In genomic region chr12:48968467-48968866, GRCh38 we compare ENCODE assay signal across 21 cellular contexts. TPM values are rescaled to one million over a fixed set of nuclear protein-coding genes. Genes with fewer than 3 reads are reported as not detected.
DNase-seq lines count a peak whose midpoint lies in the region; ATAC-seq, FAIRE-seq and TF ChIP-seq lines count a peak whose summit lies in the region.
"Had no signal": no experiment of that assay in that cellular context is flagged by ENCODE, and none has a peak within 500 bp of the region (broad histone marks: within the 10 kb centered on the region; RNA-seq: fewer than 3 reads in every experiment).

No MANE protein-coding gene starts in this region.

- in situ Hi-C loops in GM13976 (cut with MboI; ENCODE audit: low sequenced_read_pairs, unreplicated experiment) (no loop called here), GM12878 (cut with MboI) (no loop called here)

- no peak overlapping the region for H3K9ac ChIP-seq in GM12878 (ENCODE audit: control insufficient read depth, insufficient read depth, low read length)

- no TSS peak for BruUV-seq in GM12878 (replicated peaks; lab: Mats Ljungman, UMichigan)

- DNase-seq in GM13976 (ENCODE audit: low spot score), result peak; percentile 76
- no peak for DNase-seq in GM12878 (ENCODE audit: low read depth, low spot score)
- peak; percentile 36 for DNase-seq in osteoblast (ENCODE audit: insufficient read length, low spot score, missing footprints)
- no peak for DNase-seq in GDM1 (lab: John Stamatoyannopoulos, UW)
- no peak for DNase-seq in foreskin melanocyte
- DNase-seq in anterior cingulate cortex (lab: John Stamatoyannopoulos, UW), result no peak
- DNase-seq: ACHN; AML-193; DMS 273 treated with DMSO at 0.1 percent for 48 hours; EL; HCEC 1CT; KBM-7; NCI-H1417 treated with DMSO at 0.1 percent for 48 hours; NCI-H1930; NK-92 treated with Interleukin-12 subunit alpha and Interleukin-12 subunit beta, amount 100 ng/mL, for 24 hours; OCI-M1; RPMI8226; SW 1271 had no signal

- H3K27ac ChIP-seq in GM12878 (ENCODE audit: control insufficient read depth, insufficient read depth) (no peak overlapping the region), osteoblast (ENCODE audit: low read depth, low read length) (no peak overlapping the region)

- H3K79me2 ChIP-seq in GM12878 (ENCODE audit: control insufficient read depth, insufficient read depth, low read length), result no peaks in the 10 kb centered on the region
- no peaks in the 10 kb centered on the region for H3K79me2 ChIP-seq in osteoblast (ENCODE audit: insufficient read depth, low read length)

- POLR2A ChIA-PET in GM12878 (lab: Charles Lee), result interaction anchor here (0.9 to 7.4 kb wide), 6 partner anchors 9 to 43 kb away, joined by 3 to 86 read pairs (median 4); partner anchors contain the start of genes ARF3, FKBP11 and WNT1

- H3K27me3 ChIP-seq in GM12878 (replicated peaks in 1 of 2; ENCODE audit: control insufficient read depth in 2 of 2, insufficient read depth in 2 of 2, low read length in 1 of 2) (peaks cover 15 to 24% of the 10 kb centered on the region in 2 experiments), osteoblast (ENCODE audit: insufficient read depth, low read length) (peaks cover 42% of the 10 kb centered on the region)

- WGBS in GM12878 (ENCODE audit: insufficient coverage, insufficient replicate concordance, low lambda C conversion rate, missing lambda C conversion rate), result 3% methylated on average over 3 of the region's 3 CpGs

- H2AFZ ChIP-seq in GM12878 (ENCODE audit: control insufficient read depth, low read depth, low read length), result no peak overlapping the region
- H2AFZ ChIP-seq in osteoblast (ENCODE audit: low read length), result no peak overlapping the region

- 0 out of 4 replicates have a peak, but pooled peaks of 1 of the 2 experiments have one; percentile 8 for TF ChIP-seq EP300 in GM12878 (IDR thresholded peaks at IDR 0.05; ENCODE audit: borderline replicate concordance in 1 of 2, control insufficient read depth in 1 of 2, low read depth in 2 of 2, low read length in 2 of 2)

- intact Hi-C loops in GM12878 (cut with micrococcal nuclease; ENCODE audit: unreplicated experiment), result no loop called here

- SMC1A ChIA-PET in GM12878 (lab: Charles Lee; ENCODE audit: uncharacterized antibody, unreplicated experiment), result interaction anchor here (0.6 to 3.8 kb wide), 13 partner anchors 8 to 190 kb away, joined by 3 to 18 read pairs (median 5); partner anchors contain the start of genes ARF3, FKBP11, RND1 and WNT1

- H3K36me3 ChIP-seq in GM12878 (ENCODE audit: control insufficient read depth in 2 of 2, insufficient read depth in 2 of 2, low read length in 1 of 2) (no peaks in the 10 kb centered on the region), osteoblast (ENCODE audit: insufficient read depth, low read length) (no peaks in the 10 kb centered on the region)

- peaks cover 47% of the 10 kb centered on the region for H3K4me1 ChIP-seq in GM12878 (ENCODE audit: control insufficient read depth, insufficient read depth, low read length)
- peaks cover 25% of the 10 kb centered on the region for H3K4me1 ChIP-seq in osteoblast (ENCODE audit: insufficient read depth, low read length)

- no peak overlapping the region; the same call in 1 of the 2 replicates for H3K4me2 ChIP-seq in GM12878 (ENCODE audit: control insufficient read depth, insufficient read depth)
- no peak overlapping the region for H3K4me2 ChIP-seq in osteoblast (ENCODE audit: insufficient read depth, low read length)

- no peak for TF ChIP-seq POLR2A in GM12878 (IDR thresholded peaks at IDR 0.05; ENCODE audit: low read depth, low read length)

- ATAC-seq in HG02610 (IDR thresholded peaks at IDR 0.05; ENCODE audit: unreplicated experiment) (peak; percentile 42), GM12878 (peak; percentile 35)

- no peak for FAIRE-seq in GM12878 (lab: Jason Lieb, UNC)
- FAIRE-seq: GM18507 had no signal

- TF ChIP-seq CTCF in GM13976 (IDR thresholded peaks at IDR 0.05; ENCODE audit: borderline replicate concordance, control extremely low read depth, extremely low read depth, insufficient read depth, missing control alignments) (no peak), GM12878 (IDR thresholded peaks at IDR 0.05 in 2 of 3, conservative IDR thresholded peaks at IDR 0.05 in 1 of 3; ENCODE audit: control insufficient read depth in 2 of 3, extremely low read depth in 1 of 3, insufficient read depth in 1 of 3, low read depth in 3 of 3, low read length in 3 of 3) (no peak), osteoblast (IDR thresholded peaks at IDR 0.05; ENCODE audit: extremely low read depth, low read depth, low read length) (no peak)

- CTCF ChIA-PET in GM12878 (lab: Yijun Ruan, JAX), result interaction anchor here (0.5 to 7.1 kb wide), 21 partner anchors 8 to 247 kb away, joined by 3 to 65 read pairs (median 4); partner anchors contain the start of genes ARF3, FKBP11 and WNT1

- H3K4me3 ChIP-seq in GM12878 (no peak overlapping the region), osteoblast (ENCODE audit: insufficient read depth, low read length) (no peak overlapping the region)

- H3K9me3 ChIP-seq in GM12878 (replicated peaks; ENCODE audit: control insufficient read depth, insufficient read depth, low read length), result no peaks in the 10 kb centered on the region
- no peaks in the 10 kb centered on the region for H3K9me3 ChIP-seq in osteoblast (ENCODE audit: low read depth, low read length)

- no peaks in the 10 kb centered on the region for H4K20me1 ChIP-seq in GM12878 (ENCODE audit: control insufficient read depth, insufficient read depth)
- peaks cover 4% of the 10 kb centered on the region for H4K20me1 ChIP-seq in osteoblast (ENCODE audit: insufficient read depth, low read length)

- RAD21 ChIA-PET in GM12878 (lab: Charles Lee; ENCODE audit: unreplicated experiment), result interaction anchor here (0.7 to 4.3 kb wide), 10 partner anchors 9 to 116 kb away, joined by 3 to 35 read pairs (median 6); partner anchors contain the start of genes ARF3, DDX23, FKBP11 and WNT1

- no peak for TF ChIP-seq RAD21 in GM12878 (IDR thresholded peaks at IDR 0.05; ENCODE audit: insufficient read depth, low read depth, low read length)

RNA-seq across cellular contexts. Expression of gene WNT10B, which starts 3.1 kb away (rescaled TPM):
- 2.5 and 2.8 TPM in 2 replicates for total RNA-seq in GM12878 (2013; cell fraction: nucleolus; rRNA removed)
- total RNA-seq in GM12878 (2014; rRNA removed) (0.27 and 0.45 TPM in 2 replicates), GM12878 (2014; rRNA removed; fragmentation: Illumina TruSeq; extraction: Trizol) (0.27 and 0.37 TPM in 2 replicates), GM12878 (2021) (0.61 and 0.95 TPM in 2 replicates), osteoblast (0.29 and 0.36 TPM in 2 replicates)
- not detected for polyA plus RNA-seq in GM12878 (2011; ENCODE audit: low read depth)
- polyA plus RNA-seq in GM12878 (2011; rRNA removed) (1.1 and 1.5 TPM in 2 replicates), GM12878 (2014; fragmentation: Illumina TruSeq; extraction: Trizol) (0.16 and 0.22 TPM in 2 replicates), GM12878 (2014; fragmentation: Nextera tagmentation; extraction: Ambion mirVana) (under 1 TPM; 0.09 to 0.10 TPM), GM12878 (2014; rRNA removed) (0.70 and 0.73 TPM in 2 replicates), GM12878 (2016; fragmentation: Nextera tagmentation; extraction: Ambion mirVana) (under 1 TPM; 0.21 to 0.46 TPM)
- 1.5 and 1.9 TPM in 2 replicates for polyA plus RNA-seq in GM12878 (2011; cell fraction: cytosol; rRNA removed)
- 3.3 and 5.2 TPM in 2 replicates for polyA plus RNA-seq in GM12878 (2011; cell fraction: nucleus; rRNA removed)
- polyA plus RNA-seq in GM12878 (2012), result 0.10 and 0.19 TPM in 2 replicates
- 0.66 and 0.98 TPM in 2 replicates for polyA minus RNA-seq in GM12878 (2011; rRNA and poly(A)+ RNA removed)
- 1.3 TPM in 1 of 2 replicates, not detected in the other for polyA minus RNA-seq in GM12878 (2011; cell fraction: cytosol; rRNA and poly(A)+ RNA removed)
- 1.6 and 1.8 TPM in 2 replicates for polyA minus RNA-seq in GM12878 (2011; cell fraction: nucleus; rRNA and poly(A)+ RNA removed)
- polyA plus RNA-seq: CD14-positive monocyte had no signal

RNA-seq across cellular contexts. Expression of gene WNT1, which starts 9.7 kb away (rescaled TPM):
- total RNA-seq in GM12878 (2013; cell fraction: nucleolus; rRNA removed), result not detected in 2 replicates
- total RNA-seq in GM12878 (2014; rRNA removed) (not detected in 2 replicates), GM12878 (2014; rRNA removed; fragmentation: Illumina TruSeq; extraction: Trizol) (not detected in 2 replicates), GM12878 (2021) (not detected in 2 replicates), osteoblast (not detected in 2 replicates)
- not detected for polyA plus RNA-seq in GM12878 (2011; ENCODE audit: low read depth)
- polyA plus RNA-seq in GM12878 (2011; rRNA removed) (not detected in 2 replicates), GM12878 (2014; fragmentation: Illumina TruSeq; extraction: Trizol) (not detected in 2 replicates), GM12878 (2014; fragmentation: Nextera tagmentation; extraction: Ambion mirVana) (not detected), GM12878 (2014; rRNA removed) (not detected in 2 replicates), GM12878 (2016; fragmentation: Nextera tagmentation; extraction: Ambion mirVana) (not detected)
- 0.13 TPM in 1 of 2 replicates, not detected in the other for polyA plus RNA-seq in GM12878 (2011; cell fraction: cytosol; rRNA removed)
- polyA plus RNA-seq in GM12878 (2011; cell fraction: nucleus; rRNA removed), result 0.12 and 0.37 TPM in 2 replicates
- polyA plus RNA-seq in GM12878 (2012), result not detected in 2 replicates
- polyA minus RNA-seq in GM12878 (2011; rRNA and poly(A)+ RNA removed), result not detected in 2 replicates
- polyA minus RNA-seq in GM12878 (2011; cell fraction: cytosol; rRNA and poly(A)+ RNA removed), result not detected in 2 replicates
- not detected in 2 replicates for polyA minus RNA-seq in GM12878 (2011; cell fraction: nucleus; rRNA and poly(A)+ RNA removed)
- polyA plus RNA-seq: CD14-positive monocyte had no signal

RNA-seq across cellular contexts. Expression of gene ARF3, which starts 11.2 kb away (rescaled TPM):
- total RNA-seq in GM12878 (2013; cell fraction: nucleolus; rRNA removed), result 43.5 and 44.5 TPM in 2 replicates
- total RNA-seq in GM12878 (2014; rRNA removed), result 59.2 and 60.3 TPM in 2 replicates
- total RNA-seq in GM12878 (2014; rRNA removed; fragmentation: Illumina TruSeq; extraction: Trizol), result 50.3 and 50.4 TPM in 2 replicates
- total RNA-seq in GM12878 (2021), result 163 and 169 TPM in 2 replicates
- 52.8 TPM for polyA plus RNA-seq in GM12878 (2011; ENCODE audit: low read depth)
- polyA plus RNA-seq in GM12878 (2011; rRNA removed), result 222 and 263 TPM in 2 replicates
- polyA plus RNA-seq in GM12878 (2011; cell fraction: cytosol; rRNA removed), result 280 and 304 TPM in 2 replicates
- polyA plus RNA-seq in GM12878 (2011; cell fraction: nucleus; rRNA removed), result 114 and 134 TPM in 2 replicates
- 81.3 and 83.4 TPM in 2 replicates for polyA plus RNA-seq in GM12878 (2012)
- 93.4 and 95.4 TPM in 2 replicates for polyA plus RNA-seq in GM12878 (2014; fragmentation: Illumina TruSeq; extraction: Trizol)
- polyA plus RNA-seq in GM12878 (2014; fragmentation: Nextera tagmentation; extraction: Ambion mirVana), result 10 to 100 TPM in 1 of 2 experiments, 1 to 10 TPM in 1; 8.7 to 13.2 TPM
- 85.6 and 94.5 TPM in 2 replicates for polyA plus RNA-seq in GM12878 (2014; rRNA removed)
- polyA plus RNA-seq in GM12878 (2016; fragmentation: Nextera tagmentation; extraction: Ambion mirVana), result 10 to 100 TPM; 67.2 to 81.5 TPM
- polyA minus RNA-seq in GM12878 (2011; rRNA and poly(A)+ RNA removed), result 138 and 178 TPM in 2 replicates
- polyA minus RNA-seq in GM12878 (2011; cell fraction: cytosol; rRNA and poly(A)+ RNA removed), result 35.9 and 43.8 TPM in 2 replicates
- 16.8 and 38.7 TPM in 2 replicates for polyA minus RNA-seq in GM12878 (2011; cell fraction: nucleus; rRNA and poly(A)+ RNA removed)
- 51.9 and 53.9 TPM in 2 replicates for total RNA-seq in osteoblast

RNA-seq across cellular contexts. Expression of gene DDN, which starts 30.7 kb away (rescaled TPM):
- total RNA-seq in GM12878 (2013; cell fraction: nucleolus; rRNA removed), result 3.6 and 4.6 TPM in 2 replicates
- total RNA-seq in GM12878 (2014; rRNA removed) (9.6 and 11.4 TPM in 2 replicates), GM12878 (2014; rRNA removed; fragmentation: Illumina TruSeq; extraction: Trizol) (5.1 and 5.5 TPM in 2 replicates), GM12878 (2021) (11.5 and 13.4 TPM in 2 replicates), osteoblast (under 0.01 and 0.29 TPM in 2 replicates)
- polyA plus RNA-seq in GM12878 (2011; ENCODE audit: low read depth), result 1.5 TPM
- polyA plus RNA-seq in GM12878 (2011; rRNA removed) (1.5 and 2.0 TPM in 2 replicates), GM12878 (2014; fragmentation: Illumina TruSeq; extraction: Trizol) (3.0 and 6.1 TPM in 2 replicates), GM12878 (2014; fragmentation: Nextera tagmentation; extraction: Ambion mirVana) (under 1 TPM; 0.10 to 0.22 TPM), GM12878 (2014; rRNA removed) (7.4 and 10.1 TPM in 2 replicates), GM12878 (2016; fragmentation: Nextera tagmentation; extraction: Ambion mirVana) (1 to 10 TPM in 1 of 2 experiments, under 1 TPM in 1; 0.70 to 1.0 TPM)
- polyA plus RNA-seq in GM12878 (2011; cell fraction: cytosol; rRNA removed), result 2.1 and 2.6 TPM in 2 replicates
- 4.1 and 5.1 TPM in 2 replicates for polyA plus RNA-seq in GM12878 (2011; cell fraction: nucleus; rRNA removed)
- polyA plus RNA-seq in GM12878 (2012), result 2.3 and 2.7 TPM in 2 replicates
- polyA minus RNA-seq in GM12878 (2011; rRNA and poly(A)+ RNA removed), result 1.5 and 2.7 TPM in 2 replicates
- polyA minus RNA-seq in GM12878 (2011; cell fraction: cytosol; rRNA and poly(A)+ RNA removed), result 1.3 and 1.5 TPM in 2 replicates
- 1.7 and 2.6 TPM in 2 replicates for polyA minus RNA-seq in GM12878 (2011; cell fraction: nucleus; rRNA and poly(A)+ RNA removed)
- polyA plus RNA-seq: CD14-positive monocyte had no signal

RNA-seq across cellular contexts. Expression of gene FKBP11, which starts 43.2 kb away (rescaled TPM):
- total RNA-seq in GM12878 (2013; cell fraction: nucleolus; rRNA removed), result 29.3 and 32.5 TPM in 2 replicates
- 29.5 and 34.8 TPM in 2 replicates for total RNA-seq in GM12878 (2014; rRNA removed)
- total RNA-seq in GM12878 (2014; rRNA removed; fragmentation: Illumina TruSeq; extraction: Trizol), result 40.6 and 43.1 TPM in 2 replicates
- total RNA-seq in GM12878 (2021), result 58.2 and 59.4 TPM in 2 replicates
- 47.4 TPM for polyA plus RNA-seq in GM12878 (2011; ENCODE audit: low read depth)
- polyA plus RNA-seq in GM12878 (2011; rRNA removed), result 16.5 and 25.0 TPM in 2 replicates
- polyA plus RNA-seq in GM12878 (2011; cell fraction: cytosol; rRNA removed), result 25.5 and 28.3 TPM in 2 replicates
- polyA plus RNA-seq in GM12878 (2011; cell fraction: nucleus; rRNA removed), result 31.3 and 38.7 TPM in 2 replicates
- 73.3 and 77.9 TPM in 2 replicates for polyA plus RNA-seq in GM12878 (2012)
- 47.3 and 56.3 TPM in 2 replicates for polyA plus RNA-seq in GM12878 (2014; fragmentation: Illumina TruSeq; extraction: Trizol)
- polyA plus RNA-seq in GM12878 (2014; fragmentation: Nextera tagmentation; extraction: Ambion mirVana), result 10 to 100 TPM; 55.2 to 83.4 TPM
- polyA plus RNA-seq in GM12878 (2014; rRNA removed), result 56.8 and 67.1 TPM in 2 replicates
- polyA plus RNA-seq in GM12878 (2016; fragmentation: Nextera tagmentation; extraction: Ambion mirVana), result 100 to 1,000 TPM; 133 to 135 TPM
- 16.8 and 17.3 TPM in 2 replicates for polyA minus RNA-seq in GM12878 (2011; rRNA and poly(A)+ RNA removed)
- 6.3 and 9.6 TPM in 2 replicates for polyA minus RNA-seq in GM12878 (2011; cell fraction: cytosol; rRNA and poly(A)+ RNA removed)
- polyA minus RNA-seq in GM12878 (2011; cell fraction: nucleus; rRNA and poly(A)+ RNA removed), result 9.2 and 15.6 TPM in 2 replicates
- total RNA-seq in osteoblast, result 24.8 and 31.8 TPM in 2 replicates

Comparison
In these comparisons a context has a peak if more than half of its experiments do, and no peak if none do; other contexts are left out.
1. DNase-seq: peak in GM13976 (single experiment) and osteoblast (single experiment); none in GM12878 (single experiment), GDM1 (single experiment), foreskin melanocyte (single experiment) and anterior cingulate cortex (0 of 58).